ENCODE assay signal across 3 cellular contexts in the genomic region with DNA sequence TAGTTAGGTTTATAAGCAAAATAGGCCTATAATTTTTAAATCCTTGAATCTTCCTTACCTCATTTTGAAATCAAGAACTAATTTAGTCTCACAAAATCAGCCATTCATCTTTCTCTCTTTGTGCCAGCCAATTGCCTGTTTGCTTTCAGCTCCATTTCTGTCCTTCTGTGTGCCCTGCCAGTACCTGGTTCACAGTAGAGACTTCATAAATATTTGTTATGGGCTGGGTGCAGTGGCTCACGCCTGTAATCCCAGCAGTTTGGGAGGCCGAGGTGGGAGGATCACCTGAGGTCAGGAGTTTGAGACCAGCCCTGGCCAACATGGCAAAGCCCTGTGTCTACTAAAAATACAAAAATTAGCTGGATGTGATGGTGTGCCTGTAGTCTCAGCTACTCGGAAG. TPM values are rescaled to one million over a fixed set of nuclear protein-coding genes. Genes with fewer than 3 reads are reported as not detected.
DNase-seq lines count a peak whose midpoint lies in the region; ATAC-seq and TF ChIP-seq lines count a peak whose summit lies in the region.
"Not testable (repeated sequence)": the region's sequence is repeated elsewhere in the genome, so short reads cannot be mapped to it uniquely, and the experiment has no call there.

No MANE protein-coding gene starts in this region.

- ATAC-seq in left lobe of liver: peak; percentile 37
- ATAC-seq in right lobe of liver: peak; percentile 18 to 70 (median 52)
- not testable (repeated sequence) for ATAC-seq in thoracic aorta (ENCODE audit: insufficient number of reproducible peaks, low FRiP score, low read depth)

- not testable (repeated sequence) for DNase-seq in left lobe of liver (ENCODE audit: low spot score); right lobe of liver; thoracic aorta (ENCODE audit: low spot score)

- TF ChIP-seq POLR2A in right lobe of liver (IDR thresholded peaks at IDR 0.05): not testable (repeated sequence)

- peak overlapping the region in 1 of 3 donors; percentile 34 for H3K27ac ChIP-seq in right lobe of liver
- H3K27ac ChIP-seq in thoracic aorta: not testable (repeated sequence)

- not testable (repeated sequence) for H3K36me3 ChIP-seq in right lobe of liver, thoracic aorta

- not testable (repeated sequence) for H3K4me1 ChIP-seq in right lobe of liver; thoracic aorta (ENCODE audit: control insufficient read depth in 1 of 2, low read depth in 2 of 2)

- H3K9me3 ChIP-seq in right lobe of liver, thoracic aorta: not testable (repeated sequence)

- H3K4me3 ChIP-seq in right lobe of liver: peak overlapping the region in 2 of 3 donors; percentile 3 to 23
- peak overlapping the region; percentile 35 for H3K4me3 ChIP-seq in thoracic aorta

- intact Hi-C loops in right lobe of liver (cut with DNase I): not testable (repeated sequence)

- not testable (repeated sequence) for H3K27me3 ChIP-seq in right lobe of liver; thoracic aorta (replicated peaks; ENCODE audit: insufficient read depth)

- 27% methylated on average over 3 of the region's 3 CpGs for WGBS in right lobe of liver (ENCODE audit: insufficient coverage, low coverage, low lambda C conversion rate, missing lambda C conversion rate)

- TF ChIP-seq CTCF in right lobe of liver (IDR thresholded peaks at IDR 0.05); thoracic aorta (IDR thresholded peaks at IDR 0.05): not testable (repeated sequence)

RNA-seq across cellular contexts. Expression of a gene that starts 31.9 kb away (rescaled TPM):
- total RNA-seq in left lobe of liver (23.0 TPM), right lobe of liver (10 to 100 TPM; 15.6 to 25.3 (median 20.3) TPM), thoracic aorta (10 to 100 TPM; 13.5 to 48.2 TPM)
